In the genomic region with DNA sequence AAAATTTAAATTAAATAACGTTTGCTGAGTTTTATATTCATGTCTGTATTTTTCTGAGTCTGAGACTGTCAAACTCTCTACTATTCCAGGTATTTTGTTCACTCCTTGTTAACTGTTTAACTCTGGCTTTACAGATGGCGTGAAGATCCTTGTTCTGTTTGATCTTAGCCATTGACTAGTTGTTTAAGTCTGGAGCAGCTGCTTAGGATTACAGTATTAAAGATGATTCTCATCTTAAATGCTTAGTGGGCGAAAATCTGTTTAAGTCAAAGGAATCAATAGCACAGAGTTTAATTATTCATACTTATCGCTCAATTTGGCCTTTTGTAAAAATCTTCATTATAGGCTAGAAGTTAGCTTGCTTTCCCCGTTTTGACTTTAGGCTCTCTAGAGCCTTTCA, we compare ENCODE assay signal across 1 cellular context.
TF ChIP-seq lines count a peak whose summit lies in the region.

No MANE protein-coding gene starts in this region.

TF ChIP-seq in GM23338, 12 proteins besides CTCF, POLR2A, EP300 and RAD21:
- TF ChIP-seq, protein P1, sequence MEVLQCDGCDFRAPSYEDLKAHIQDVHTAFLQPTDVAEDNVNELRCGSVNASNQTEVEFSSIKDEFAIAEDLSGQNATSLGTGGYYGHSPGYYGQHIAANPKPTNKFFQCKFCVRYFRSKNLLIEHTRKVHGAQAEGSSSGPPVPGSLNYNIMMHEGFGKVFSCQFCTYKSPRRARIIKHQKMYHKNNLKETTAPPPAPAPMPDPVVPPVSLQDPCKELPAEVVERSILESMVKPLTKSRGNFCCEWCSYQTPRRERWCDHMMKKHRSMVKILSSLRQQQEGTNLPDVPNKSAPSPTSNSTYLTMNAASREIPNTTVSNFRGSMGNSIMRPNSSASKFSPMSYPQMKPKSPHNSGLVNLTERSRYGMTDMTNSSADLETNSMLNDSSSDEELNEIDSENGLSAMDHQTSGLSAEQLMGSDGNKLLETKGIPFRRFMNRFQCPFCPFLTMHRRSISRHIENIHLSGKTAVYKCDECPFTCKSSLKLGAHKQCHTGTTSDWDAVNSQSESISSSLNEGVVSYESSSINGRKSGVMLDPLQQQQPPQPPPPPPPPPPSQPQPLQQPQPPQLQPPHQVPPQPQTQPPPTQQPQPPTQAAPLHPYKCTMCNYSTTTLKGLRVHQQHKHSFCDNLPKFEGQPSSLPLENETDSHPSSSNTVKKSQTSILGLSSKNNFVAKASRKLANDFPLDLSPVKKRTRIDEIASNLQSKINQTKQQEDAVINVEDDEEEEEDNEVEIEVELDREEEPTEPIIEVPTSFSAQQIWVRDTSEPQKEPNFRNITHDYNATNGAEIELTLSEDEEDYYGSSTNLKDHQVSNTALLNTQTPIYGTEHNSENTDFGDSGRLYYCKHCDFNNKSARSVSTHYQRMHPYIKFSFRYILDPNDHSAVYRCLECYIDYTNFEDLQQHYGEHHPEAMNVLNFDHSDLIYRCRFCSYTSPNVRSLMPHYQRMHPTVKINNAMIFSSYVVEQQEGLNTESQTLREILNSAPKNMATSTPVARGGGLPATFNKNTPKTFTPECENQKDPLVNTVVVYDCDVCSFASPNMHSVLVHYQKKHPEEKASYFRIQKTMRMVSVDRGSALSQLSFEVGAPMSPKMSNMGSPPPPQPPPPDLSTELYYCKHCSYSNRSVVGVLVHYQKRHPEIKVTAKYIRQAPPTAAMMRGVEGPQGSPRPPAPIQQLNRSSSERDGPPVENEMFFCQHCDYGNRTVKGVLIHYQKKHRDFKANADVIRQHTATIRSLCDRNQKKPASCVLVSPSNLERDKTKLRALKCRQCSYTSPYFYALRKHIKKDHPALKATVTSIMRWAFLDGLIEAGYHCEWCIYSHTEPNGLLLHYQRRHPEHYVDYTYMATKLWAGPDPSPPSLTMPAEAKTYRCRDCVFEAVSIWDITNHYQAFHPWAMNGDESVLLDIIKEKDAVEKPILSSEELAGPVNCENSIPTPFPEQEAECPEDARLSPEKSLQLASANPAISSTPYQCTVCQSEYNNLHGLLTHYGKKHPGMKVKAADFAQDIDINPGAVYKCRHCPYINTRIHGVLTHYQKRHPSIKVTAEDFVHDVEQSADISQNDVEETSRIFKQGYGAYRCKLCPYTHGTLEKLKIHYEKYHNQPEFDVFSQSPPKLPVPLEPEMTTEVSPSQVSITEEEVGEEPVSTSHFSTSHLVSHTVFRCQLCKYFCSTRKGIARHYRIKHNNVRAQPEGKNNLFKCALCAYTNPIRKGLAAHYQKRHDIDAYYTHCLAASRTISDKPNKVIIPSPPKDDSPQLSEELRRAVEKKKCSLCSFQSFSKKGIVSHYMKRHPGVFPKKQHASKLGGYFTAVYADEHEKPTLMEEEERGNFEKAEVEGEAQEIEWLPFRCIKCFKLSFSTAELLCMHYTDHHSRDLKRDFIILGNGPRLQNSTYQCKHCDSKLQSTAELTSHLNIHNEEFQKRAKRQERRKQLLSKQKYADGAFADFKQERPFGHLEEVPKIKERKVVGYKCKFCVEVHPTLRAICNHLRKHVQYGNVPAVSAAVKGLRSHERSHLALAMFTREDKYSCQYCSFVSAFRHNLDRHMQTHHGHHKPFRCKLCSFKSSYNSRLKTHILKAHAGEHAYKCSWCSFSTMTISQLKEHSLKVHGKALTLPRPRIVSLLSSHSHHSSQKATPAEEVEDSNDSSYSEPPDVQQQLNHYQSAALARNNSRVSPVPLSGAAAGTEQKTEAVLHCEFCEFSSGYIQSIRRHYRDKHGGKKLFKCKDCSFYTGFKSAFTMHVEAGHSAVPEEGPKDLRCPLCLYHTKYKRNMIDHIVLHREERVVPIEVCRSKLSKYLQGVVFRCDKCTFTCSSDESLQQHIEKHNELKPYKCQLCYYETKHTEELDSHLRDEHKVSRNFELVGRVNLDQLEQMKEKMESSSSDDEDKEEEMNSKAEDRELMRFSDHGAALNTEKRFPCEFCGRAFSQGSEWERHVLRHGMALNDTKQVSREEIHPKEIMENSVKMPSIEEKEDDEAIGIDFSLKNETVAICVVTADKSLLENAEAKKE (CRISPR knock-in tag; IDR thresholded peaks at IDR 0.05): no peak
- TF ChIP-seq JUNB (IDR thresholded peaks at IDR 0.05; ENCODE audit: unreplicated experiment): no peak
- no peak for TF ChIP-seq ZNF114 (CRISPR knock-in tag; IDR thresholded peaks at IDR 0.05)
